8 cellular contexts compared by ENCODE assay signal in genomic region chr5:151164687-151165392, GRCh38. TPM values are rescaled to one million over a fixed set of nuclear protein-coding genes. Genes with fewer than 3 reads are reported as not detected.
A peak's percentile ranks its signal among the peaks of the same experiment; 100 is the strongest.
DNase-seq lines count a peak whose midpoint lies in the region; ATAC-seq lines count a peak whose summit lies in the region.

No MANE protein-coding gene starts in this region.

- peak; percentile 92 for ATAC-seq in GM18511 (IDR thresholded peaks at IDR 0.05; ENCODE audit: unreplicated experiment)
- peak; percentile 65 for ATAC-seq in HG03025 (IDR thresholded peaks at IDR 0.05; ENCODE audit: low FRiP score, unreplicated experiment)
- peak; percentile 93 for ATAC-seq in left colon

- DNase-seq in ACHN, result peak; percentile 72
- DNase-seq in NCI-H2171 treated with DMSO at 0.1 percent for 48 hours (lab: John Stamatoyannopoulos, UW), result peak; percentile 42
- DNase-seq in activated CD4-positive, CD25-positive, alpha-beta regulatory T cell (lab: John Stamatoyannopoulos, UW), result peak; percentile 49 to 61 (median 58)
- peak; percentile 76 for DNase-seq in central memory CD4-positive, alpha-beta T cell
- peak; percentile 59 to 76 for DNase-seq in left colon
- peak; percentile 86 for DNase-seq in stimulated activated CD4-positive, alpha-beta T cell treated with anti-CD3 and anti-CD28 coated beads, Interleukin-4, amount 100 ng/mL, for 24 hours

- in situ Hi-C loops in ACHN (cut with HindIII; ENCODE audit: low pct_ligation_motif_present, low pct_unique_long_range_greater_than_20kb, low sequenced_read_pairs), result no loop called here

- intact Hi-C loops in left colon (cut with DNase I, micrococcal nuclease), result loop anchor here in 1 of 2 donors (5.0 kb wide), 1 partner anchor 43 kb away; no protein-coding TSS in a partner anchor

RNA-seq across cellular contexts. Expression of gene ANXA6, which starts 7.3 kb away (rescaled TPM):
- 10 to 100 TPM; 20.3 to 46.8 TPM for total RNA-seq in left colon

RNA-seq across cellular contexts. Expression of gene CCDC69, which starts 59.1 kb away (rescaled TPM):
- 10 to 100 TPM in 1 of 2 donors, 1 to 10 TPM in 1; 7.1 to 29.0 TPM for total RNA-seq in left colon

Comparison
In these comparisons a context has a peak if more than half of its experiments do, and no peak if none do; other contexts are left out.
1. Peak in every context shown above with its lines: DNase-seq and ATAC-seq.